In genomic region chr1:934991-935750, GRCh38 we compare ENCODE assay signal across 18 cellular contexts. TPM values are rescaled to one million over a fixed set of nuclear protein-coding genes. Genes with fewer than 3 reads are reported as not detected.
DNase-seq lines count a peak whose midpoint lies in the region; ATAC-seq and TF ChIP-seq lines count a peak whose summit lies in the region.
"Had no signal": no experiment of that assay in that cellular context is flagged by ENCODE, and none has a peak within 500 bp of the region (broad histone marks: within the 10 kb centered on the region; RNA-seq: fewer than 3 reads in every experiment).

No MANE protein-coding gene starts in this region.

- WGBS in neuronal stem cell (ENCODE audit: extremely low coverage in 2 of 2, insufficient read length in 2 of 2, insufficient replicate concordance in 1 of 2), 2 donors: no CpG with 5 or more reads among the region's 37 CpGs
- WGBS in prostate gland: 11% methylated on average over 37 of the region's 37 CpGs

- TF ChIP-seq CTCF in HEK293 (tag by site-specific recombination; IDR thresholded peaks at IDR 0.05): no peak
- TF ChIP-seq CTCF in WTC11 (IDR thresholded peaks at IDR 0.05): no peak
- no peak for TF ChIP-seq CTCF in prostate gland (IDR thresholded peaks at IDR 0.05)

- H3K9ac ChIP-seq in neuronal stem cell (ENCODE audit: low read depth, low read length, poor library complexity): peak overlapping the region; percentile 70

- H3K4me1 Mint-ChIP-seq in WTC11: peaks cover 14% of the 10 kb centered on the region
- H3K4me1 Mint-ChIP-seq: activated B cell treated with CpG ODN at 0.5 μM for 24 hours had no signal

- no peak overlapping the region for H4K8ac ChIP-seq in neuronal stem cell (ENCODE audit: low read depth, low read length)

- peak overlapping the region; percentile 72 for H2BK120ac ChIP-seq in neuronal stem cell (ENCODE audit: low read depth, low read length)

- no peaks in the 10 kb centered on the region for H3K36me3 Mint-ChIP-seq in WTC11
- H3K36me3 Mint-ChIP-seq: activated naive CD4-positive, alpha-beta T cell treated with anti-CD3 and anti-CD28 coated beads, Interleukin-2, amount 50 U/mL, for 72 hours; CD4-positive, CD25-positive, alpha-beta regulatory T cell; naive thymus-derived CD8-positive, alpha-beta T cell had no signal

- no peak for TF ChIP-seq POLR2A in prostate gland (IDR thresholded peaks at IDR 0.05)

- peak overlapping the region; percentile 79 for H4K91ac ChIP-seq in neuronal stem cell (ENCODE audit: low read depth, low read length, poor library complexity)

- POLR2A ChIA-PET in HEK293 (lab: Yijun Ruan, JAX): no interaction called here
- POLR2A ChIA-PET in WTC11 (lab: Charles Lee): no interaction called here

- peak overlapping the region; percentile 49 for H2AFZ ChIP-seq in neuronal stem cell (ENCODE audit: low read length)

- no peaks in the 10 kb centered on the region for H3K9me3 Mint-ChIP-seq in WTC11
- H3K9me3 Mint-ChIP-seq: activated B cell treated with CpG ODN at 0.5 μM for 24 hours; activated naive CD4-positive, alpha-beta T cell treated with anti-CD3 and anti-CD28 coated beads, Interleukin-2, amount 50 U/mL, for 72 hours; CD4-positive, CD25-positive, alpha-beta regulatory T cell; naive thymus-derived CD8-positive, alpha-beta T cell had no signal

- peaks cover 49% of the 10 kb centered on the region for H3K4me1 ChIP-seq in HEK293 (ENCODE audit: control insufficient read depth, insufficient read depth, low read length)
- peaks cover 18 to 22% of the 10 kb centered on the region in 2 donors for H3K4me1 ChIP-seq in neuronal stem cell (ENCODE audit: control insufficient read depth in 2 of 2, insufficient read depth in 1 of 2, low read depth in 1 of 2, low read length in 2 of 2)
- H3K4me1 ChIP-seq in prostate gland (replicated peaks): peaks cover 16% of the 10 kb centered on the region

- H2BK15ac ChIP-seq in neuronal stem cell (ENCODE audit: low read length): peak overlapping the region; percentile 92

- H3K4ac ChIP-seq in neuronal stem cell (ENCODE audit: low read length): peak overlapping the region; percentile 89

- H3K27ac ChIP-seq in HEK293 (ENCODE audit: extremely low read depth, low read depth, low read length) (peak overlapping the region; percentile 96), neuronal stem cell (replicated peaks; ENCODE audit: low read length) (no peak overlapping the region), prostate gland (no peak overlapping the region)
- H3K27ac ChIP-seq: lower lobe of right lung, upper lobe of left lung had no signal

- no peak for DNase-seq in WTC11 (ENCODE audit: low spot score)
- DNase-seq in neuronal stem cell (ENCODE audit: low spot score): no peak
- DNase-seq in NOMO-1 treated with dmso at 0.1 percent for 144 hours (lab: John Stamatoyannopoulos, UW; ENCODE audit: unreplicated experiment): no peak
- DNase-seq in SIG-M5 (lab: John Stamatoyannopoulos, UW): no peak
- no peak for DNase-seq in prostate gland (ENCODE audit: low spot score)
- DNase-seq: activated B cell treated with CpG ODN at 0.5 μM for 24 hours; CD4-positive, CD25-positive, alpha-beta regulatory T cell; lower lobe of right lung; naive thymus-derived CD8-positive, alpha-beta T cell; stimulated activated CD4-positive, alpha-beta T cell treated with anti-CD3 and anti-CD28 coated beads, Interleukin-4, amount 100 ng/mL, for 1 hour; SW 1271 had no signal

- H3K18ac ChIP-seq in neuronal stem cell (ENCODE audit: low read length): peak overlapping the region; percentile 97

- H3K36me3 ChIP-seq in HEK293 (ENCODE audit: control insufficient read depth in 2 of 2, insufficient read depth in 1 of 2, low read length in 2 of 2) (peaks cover 0 to 37% of the 10 kb centered on the region in 2 experiments; a peak in 1 of 3 replicates), neuronal stem cell (replicated peaks in 1 of 2; ENCODE audit: control insufficient read depth in 2 of 2, insufficient read depth in 2 of 2, low read length in 2 of 2) (no peaks in the 10 kb centered on the region), prostate gland (no peaks in the 10 kb centered on the region)
- H3K36me3 ChIP-seq: lower lobe of right lung, upper lobe of left lung had no signal

- H3K27me3 Mint-ChIP-seq in WTC11 (ENCODE audit: low read depth): peaks cover 84% of the 10 kb centered on the region

- ATAC-seq in WTC11: no peak
- ATAC-seq: activated naive CD4-positive, alpha-beta T cell treated with anti-CD3 and anti-CD28 coated beads, Interleukin-2, amount 50 U/mL, for 72 hours; HCT116; lower lobe of right lung; naive thymus-derived CD8-positive, alpha-beta T cell; right cardiac atrium had no signal

- intact Hi-C loops in prostate gland (cut with DNase I): no loop called here

- peak overlapping the region; percentile 82 for H3K14ac ChIP-seq in neuronal stem cell (ENCODE audit: low read length)

- 0 out of 2 replicates have a peak overlapping the region, but pooled peaks have one; percentile 4 for H3K4me3 ChIP-seq in HEK293 (ENCODE audit: low read depth, low read length)
- H3K4me3 ChIP-seq in neuronal stem cell (ENCODE audit: low read length in 2 of 2): no peak overlapping the region
- H3K4me3 ChIP-seq in prostate gland: no peak overlapping the region
- H3K4me3 ChIP-seq: lower lobe of right lung, upper lobe of left lung had no signal

- H3K9me3 ChIP-seq in HEK293 (ENCODE audit: control insufficient read depth, insufficient read depth, low read depth, low read length): no peaks in the 10 kb centered on the region
- H3K9me3 ChIP-seq in neuronal stem cell (replicated peaks in 1 of 2; ENCODE audit: control insufficient read depth in 2 of 2, insufficient read depth in 1 of 2, low read depth in 1 of 2, low read length in 2 of 2): peaks cover 0 to 6% of the 10 kb centered on the region in 2 donors
- no peaks in the 10 kb centered on the region for H3K9me3 ChIP-seq in prostate gland
- H3K9me3 ChIP-seq: lower lobe of right lung, upper lobe of left lung had no signal

- H2AK5ac ChIP-seq in neuronal stem cell (ENCODE audit: low read depth, low read length): peak overlapping the region; percentile 97

- CTCF ChIA-PET in HEK293 (lab: Yijun Ruan, JAX): no interaction called here
- CTCF ChIA-PET in WTC11 (lab: Charles Lee): no interaction called here

- H3K4me2 ChIP-seq in neuronal stem cell (ENCODE audit: insufficient read depth, low read length, poor library complexity, severe bottlenecking): no peak overlapping the region

- H2BK12ac ChIP-seq in neuronal stem cell (ENCODE audit: low read length): no peak overlapping the region

- peak overlapping the region; percentile 6 for H3K23ac ChIP-seq in neuronal stem cell (ENCODE audit: low read depth, low read length, poor library complexity)

- H3K27me3 ChIP-seq in neuronal stem cell (ENCODE audit: control insufficient read depth in 3 of 3, insufficient read depth in 3 of 3, low read depth in 1 of 3, low read length in 3 of 3) (peaks cover 36 to 91% (median 86%) of the 10 kb centered on the region in 3 experiments), prostate gland (replicated peaks; ENCODE audit: insufficient read depth) (no peaks in the 10 kb centered on the region)

- no peaks in the 10 kb centered on the region for H3K79me1 ChIP-seq in neuronal stem cell (ENCODE audit: low read depth, low read length)

- H3K27ac Mint-ChIP-seq in WTC11: peak overlapping the region; percentile 76; the same call in 1 of the 2 replicates
- H3K27ac Mint-ChIP-seq: activated B cell treated with CpG ODN at 0.5 μM for 24 hours; activated naive CD4-positive, alpha-beta T cell treated with anti-CD3 and anti-CD28 coated beads, Interleukin-2, amount 50 U/mL, for 72 hours; naive thymus-derived CD8-positive, alpha-beta T cell had no signal

- H3K4me3 Mint-ChIP-seq in WTC11: peak overlapping the region; percentile 60
- H3K4me3 Mint-ChIP-seq: activated B cell treated with CpG ODN at 0.5 μM for 24 hours; CD4-positive, CD25-positive, alpha-beta regulatory T cell had no signal

- H2BK5ac ChIP-seq in neuronal stem cell (ENCODE audit: low read length): no peak overlapping the region

TF ChIP-seq in HEK293, 187 proteins besides CTCF, POLR2A, EP300 and RAD21 (continues in another document):
- TF ChIP-seq ZEB2 (tag by site-specific recombination; IDR thresholded peaks at IDR 0.05): peak; percentile 60; the same call in 1 of the 2 replicates

TF ChIP-seq in WTC11, 78 proteins besides CTCF, POLR2A, EP300 and RAD21 (continues in another document):
- TF ChIP-seq ZNF138 (CRISPR knock-in tag; conservative IDR thresholded peaks at IDR 0.05) (no peak), JUN (CRISPR knock-in tag; IDR thresholded peaks at IDR 0.05) (no peak), E2F1 (CRISPR knock-in tag; IDR thresholded peaks at IDR 0.05) (no peak), FOXP1 (CRISPR knock-in tag; IDR thresholded peaks at IDR 0.05; ENCODE audit: borderline replicate concordance) (peak; percentile 43; the same call in 1 of the 2 replicates)

RNA-seq across cellular contexts. Expression of gene SAMD11, which starts 11.4 kb away (rescaled TPM):
- 1.7 to 2.7 TPM (median 2.3 TPM) in 3 replicates for total RNA-seq in WTC11 (2021)
- 0.21 TPM for polyA plus RNA-seq in neuronal stem cell (2013, experiment 1 of 2)
- polyA plus RNA-seq in neuronal stem cell (2013, experiment 2 of 2): 0.32 TPM
- total RNA-seq in prostate gland: 10 to 100 TPM in 1 of 2 donors, 1 to 10 TPM in 1; 4.5 to 61.6 TPM
- total RNA-seq: activated B cell treated with CpG ODN at 0.5 μM for 24 hours; activated naive CD4-positive, alpha-beta T cell treated with anti-CD3 and anti-CD28 coated beads, Interleukin-2, amount 50 U/mL, for 72 hours; CD4-positive, CD25-positive, alpha-beta regulatory T cell; naive thymus-derived CD8-positive, alpha-beta T cell had no signal

RNA-seq across cellular contexts. Expression of gene NOC2L, which starts 23.9 kb away (rescaled TPM):
- 149 to 182 TPM (median 150 TPM) in 3 replicates for total RNA-seq in WTC11 (2021)
- polyA plus RNA-seq in neuronal stem cell (2013, experiment 1 of 2): 33.5 TPM
- 32.6 TPM for polyA plus RNA-seq in neuronal stem cell (2013, experiment 2 of 2)
- total RNA-seq in prostate gland: 10 to 100 TPM; 43.2 to 65.5 TPM

RNA-seq across cellular contexts. Expression of gene KLHL17, which starts 25.2 kb away (rescaled TPM):
- total RNA-seq in WTC11 (2021) (46.2 to 66.9 TPM (median 47.2 TPM) in 3 replicates), prostate gland (10 to 100 TPM; 10.9 to 24.5 TPM)
- polyA plus RNA-seq in neuronal stem cell (2013, experiment 1 of 2): 22.0 TPM
- polyA plus RNA-seq in neuronal stem cell (2013, experiment 2 of 2): 20.9 TPM

RNA-seq across cellular contexts. Expression of gene PLEKHN1, which starts 31.1 kb away (rescaled TPM):
- total RNA-seq in WTC11 (2021) (2.9 to 3.4 TPM (median 3.0 TPM) in 3 replicates), prostate gland (1 to 10 TPM; 1.4 to 6.4 TPM)
- polyA plus RNA-seq in neuronal stem cell (2013, experiment 1 of 2): 0.07 TPM
- 0.03 TPM for polyA plus RNA-seq in neuronal stem cell (2013, experiment 2 of 2)

RNA-seq across cellular contexts. Expression of gene PERM1, which starts 46.7 kb away (rescaled TPM):
- total RNA-seq in WTC11 (2021) (not detected in 3 replicates), prostate gland (1 to 10 TPM in 1 of 2 donors, under 1 TPM in 1; 0.80 to 3.9 TPM)
- not detected for polyA plus RNA-seq in neuronal stem cell (2013, experiment 1 of 2)
- polyA plus RNA-seq in neuronal stem cell (2013, experiment 2 of 2): 0.01 TPM
- total RNA-seq: activated B cell treated with CpG ODN at 0.5 μM for 24 hours; activated naive CD4-positive, alpha-beta T cell treated with anti-CD3 and anti-CD28 coated beads, Interleukin-2, amount 50 U/mL, for 72 hours; bronchial epithelial cell; CD4-positive, CD25-positive, alpha-beta regulatory T cell; LHCN-M2; lower lobe of right lung; naive thymus-derived CD8-positive, alpha-beta T cell had no signal
- polyA plus RNA-seq: CD4-positive, CD25-positive, alpha-beta regulatory T cell; naive thymus-derived CD8-positive, alpha-beta T cell had no signal
